In genomic region chr14:99611639-99612038, GRCh38 we compare ENCODE assay signal across 24 cellular contexts. TPM values are rescaled to one million over a fixed set of nuclear protein-coding genes. Genes with fewer than 3 reads are reported as not detected.
A peak's percentile ranks its signal among the peaks of the same experiment; 100 is the strongest.
DNase-seq lines count a peak whose midpoint lies in the region; ATAC-seq and TF ChIP-seq lines count a peak whose summit lies in the region.
"Had no signal": no experiment of that assay in that cellular context is flagged by ENCODE, and none has a peak within 500 bp of the region (broad histone marks: within the 10 kb centered on the region; RNA-seq: fewer than 3 reads in every experiment).

No MANE protein-coding gene starts in this region.

- H3K27me3 ChIP-seq in left ventricle myocardium inferior (ENCODE audit: low read depth) = no peaks in the 10 kb centered on the region
- H3K27me3 ChIP-seq: MG63 had no signal

- DNase-seq in RWPE1 (ENCODE audit: low spot score) = no peak
- no peak for DNase-seq in epithelial cell of prostate (ENCODE audit: low read depth, low spot score)
- no peak for DNase-seq in left colon
- no peak for DNase-seq in left ventricle myocardium inferior
- no peak for DNase-seq in activated T-cell treated with anti-CD3 and anti-CD28 coated beads for 4 hours
- no peak for DNase-seq in GM19240 (ENCODE audit: insufficient read length, low spot score)
- DNase-seq: Caco-2; CD8-positive, alpha-beta T cell; EL; HFFc6; KBM-7; MG63; NCI-H2029; NCI-H446; NK-92 treated with Interleukin-12 subunit alpha and Interleukin-12 subunit beta, amount 100 ng/mL, for 24 hours; PC-9; RPMI8226; SHP77 treated with DMSO at 0.1 percent for 48 hours had no signal

- H3K9me3 ChIP-seq in left ventricle myocardium inferior (replicated peaks) = no peaks in the 10 kb centered on the region
- H3K9me3 ChIP-seq: Caco-2, HAP-1, MG63 had no signal

- CTCF ChIA-PET in RWPE1 (lab: Yijun Ruan, JAX) = no interaction called here

- TF ChIP-seq CTCF in RWPE1 (conservative IDR thresholded peaks at IDR 0.05; ENCODE audit: low read depth) = no peak
- no peak for TF ChIP-seq CTCF in left ventricle myocardium inferior (IDR thresholded peaks at IDR 0.05; ENCODE audit: borderline replicate concordance)

- H3K4me1 ChIP-seq in left ventricle myocardium inferior = peaks cover 17% of the 10 kb centered on the region
- H3K4me1 ChIP-seq: Caco-2, HAP-1 had no signal

- H3K4me3 ChIP-seq in left ventricle myocardium inferior = no peak overlapping the region
- H3K4me3 ChIP-seq: GM23338, HAP-1, MG63, PC-9 had no signal

- peak overlapping the region; percentile 93 for H3K27ac ChIP-seq in RWPE1
- peak overlapping the region; percentile 82 for H3K27ac ChIP-seq in epithelial cell of prostate
- no peak overlapping the region for H3K27ac ChIP-seq in left ventricle myocardium inferior (replicated peaks)
- H3K27ac ChIP-seq: C4-2B, PC-9 had no signal

- POLR2A ChIA-PET in RWPE1 (lab: Yijun Ruan, JAX; ENCODE audit: low non-redundant PET) = no interaction called here

- peak; percentile 67 for ATAC-seq in left colon
- ATAC-seq in GM18868 (IDR thresholded peaks at IDR 0.05; ENCODE audit: unreplicated experiment) = no peak
- ATAC-seq: CD8-positive, alpha-beta T cell; GM23338 had no signal

- H3K36me3 ChIP-seq in left ventricle myocardium inferior = no peaks in the 10 kb centered on the region
- H3K36me3 ChIP-seq: HAP-1, MG63 had no signal

- intact Hi-C loops in left colon (cut with DNase I, micrococcal nuclease) (no loop called here), left ventricle myocardium inferior (cut with micrococcal nuclease) (no loop called here)

RNA-seq across cellular contexts. Expression of gene CCDC85C, which starts 7.6 kb away (rescaled TPM):
- total RNA-seq in left colon = 10 to 100 TPM; 66.3 to 68.1 TPM
- total RNA-seq in left ventricle myocardium inferior = 41.0 TPM

RNA-seq across cellular contexts. Expression of gene HHIPL1, which starts 33.3 kb away (rescaled TPM):
- total RNA-seq in left colon (1 to 10 TPM in 1 of 2 donors, under 1 TPM in 1; 0.31 to 1.0 TPM), left ventricle myocardium inferior (1.2 TPM)
- total RNA-seq: B cell, HT1080 had no signal
